ENCODE assay signal across 1 cellular context in genomic region chr4:165112258-165113156, GRCh38.
TF ChIP-seq lines count a peak whose summit lies in the region.

TMEM192 (minus strand) TSS chr4:165112860; CDS start chr4:165112773, 87 bp downstream.

TF ChIP-seq in HepG2, 621 proteins besides CTCF, POLR2A, EP300 and RAD21 (continued from another document and continues in another):
- TF ChIP-seq REPIN1 (CRISPR knock-in tag; IDR thresholded peaks at IDR 0.05; ENCODE audit: borderline replicate concordance, low read depth) = peak; percentile 45; the same call in 1 of the 2 replicates
- peak; percentile 67; the same call in 1 of the 2 replicates for TF ChIP-seq NR0B2 (CRISPR knock-in tag; IDR thresholded peaks at IDR 0.05)
- TF ChIP-seq SALL2 (CRISPR knock-in tag; IDR thresholded peaks at IDR 0.05) = peak; percentile 54; the same call in 1 of the 2 replicates
- peak; percentile 86; the same call in 1 of the 2 replicates for TF ChIP-seq DMAP1 (CRISPR knock-in tag; IDR thresholded peaks at IDR 0.05)
- TF ChIP-seq ZNF775 (CRISPR knock-in tag; IDR thresholded peaks at IDR 0.05; ENCODE audit: borderline replicate concordance) = no peak
- peak; percentile 85 for TF ChIP-seq ARNTL (CRISPR knock-in tag; IDR thresholded peaks at IDR 0.05)
- peak; percentile 88 for TF ChIP-seq ZNF784 (CRISPR knock-in tag; IDR thresholded peaks at IDR 0.05; ENCODE audit: borderline replicate concordance)
- peak; percentile 51; the same call in 1 of the 2 replicates for TF ChIP-seq ZSCAN20 (CRISPR knock-in tag; IDR thresholded peaks at IDR 0.05; ENCODE audit: borderline replicate concordance)
- TF ChIP-seq PITX1 (CRISPR knock-in tag; IDR thresholded peaks at IDR 0.05) = no peak
- no peak; the same call in 1 of the 2 replicates for TF ChIP-seq RXRB (CRISPR knock-in tag; IDR thresholded peaks at IDR 0.05; ENCODE audit: borderline replicate concordance)
- 0 out of 2 replicates have a peak, but pooled peaks have one; percentile 43 for TF ChIP-seq DNMT3B (CRISPR knock-in tag; conservative IDR thresholded peaks at IDR 0.05)
- no peak for TF ChIP-seq ZNF180 (CRISPR knock-in tag; IDR thresholded peaks at IDR 0.05; ENCODE audit: borderline replicate concordance, low read depth)
- no peak for TF ChIP-seq EZH2 (conservative IDR thresholded peaks at IDR 0.05; ENCODE audit: low read depth, low read length)
- peak; percentile 70 for TF ChIP-seq MED8 (CRISPR knock-in tag; IDR thresholded peaks at IDR 0.05; ENCODE audit: insufficient replicate concordance)
- no peak for TF ChIP-seq ZNF496 (CRISPR knock-in tag; IDR thresholded peaks at IDR 0.05; ENCODE audit: insufficient replicate concordance)
- no peak for TF ChIP-seq SETDB1 (CRISPR knock-in tag; IDR thresholded peaks at IDR 0.05; ENCODE audit: borderline replicate concordance)
- 0 out of 2 replicates have a peak, but pooled peaks have one; percentile 14 for TF ChIP-seq ZBTB43 (CRISPR knock-in tag; conservative IDR thresholded peaks at IDR 0.05)
- TF ChIP-seq AKAP8 (CRISPR knock-in tag; IDR thresholded peaks at IDR 0.05) = 0 out of 2 replicates have a peak, but pooled peaks have one; percentile 57
- TF ChIP-seq HDAC2 (CRISPR knock-in tag; IDR thresholded peaks at IDR 0.05) = peak; percentile 28; the same call in 1 of the 2 replicates
- peak; percentile 7; the same call in 1 of the 2 replicates for TF ChIP-seq TOPORS (CRISPR knock-in tag; IDR thresholded peaks at IDR 0.05)
- no peak for TF ChIP-seq SMAD1 (CRISPR knock-in tag; IDR thresholded peaks at IDR 0.05; ENCODE audit: borderline replicate concordance, low read depth)
- TF ChIP-seq ZNF232 (CRISPR knock-in tag; IDR thresholded peaks at IDR 0.05; ENCODE audit: borderline replicate concordance) = peak; percentile 74
- peak; percentile 24; the same call in 1 of the 2 replicates for TF ChIP-seq ELF4 (CRISPR knock-in tag; IDR thresholded peaks at IDR 0.05; ENCODE audit: borderline replicate concordance)
- no peak for TF ChIP-seq ZNF569 (CRISPR knock-in tag; IDR thresholded peaks at IDR 0.05; ENCODE audit: borderline replicate concordance)
- peak; percentile 75; the same call in 1 of the 2 replicates for TF ChIP-seq PRDM10 (CRISPR knock-in tag; IDR thresholded peaks at IDR 0.05; ENCODE audit: low read depth)
- peak; percentile 31 for TF ChIP-seq AGO1 (IDR thresholded peaks at IDR 0.05; ENCODE audit: low read depth, low read length, poor library complexity, severe bottlenecking)
- peak; percentile 30; the same call in 1 of the 2 replicates for TF ChIP-seq ISL2 (CRISPR knock-in tag; IDR thresholded peaks at IDR 0.05)
- TF ChIP-seq ZNF484 (CRISPR knock-in tag; IDR thresholded peaks at IDR 0.05; ENCODE audit: borderline replicate concordance, low read depth) = no peak
- TF ChIP-seq MAF1 (CRISPR knock-in tag; IDR thresholded peaks at IDR 0.05; ENCODE audit: borderline replicate concordance) = no peak
- TF ChIP-seq ZNF441 (CRISPR knock-in tag; IDR thresholded peaks at IDR 0.05; ENCODE audit: borderline replicate concordance) = peak; percentile 48; the same call in 1 of the 2 replicates
- TF ChIP-seq ZEB1 (IDR thresholded peaks at IDR 0.05; ENCODE audit: insufficient replicate concordance, low read depth) = no peak
- TF ChIP-seq RAD51 (IDR thresholded peaks at IDR 0.05; ENCODE audit: borderline replicate concordance) = peak; percentile 48
- TF ChIP-seq MTF2 (CRISPR knock-in tag; IDR thresholded peaks at IDR 0.05; ENCODE audit: borderline replicate concordance) = peak; percentile 69; the same call in 1 of the 2 replicates
- TF ChIP-seq THAP9 (CRISPR knock-in tag; IDR thresholded peaks at IDR 0.05; ENCODE audit: borderline replicate concordance) = peak; percentile 33; the same call in 1 of the 2 replicates
- no peak for TF ChIP-seq MEF2D (CRISPR knock-in tag; IDR thresholded peaks at IDR 0.05)
- TF ChIP-seq THAP11 (CRISPR knock-in tag; IDR thresholded peaks at IDR 0.05) = peak; percentile 46; the same call in 1 of the 2 replicates
- TF ChIP-seq ZC3H4 (CRISPR knock-in tag; IDR thresholded peaks at IDR 0.05; ENCODE audit: borderline replicate concordance) = no peak
- TF ChIP-seq MAX (IDR thresholded peaks at IDR 0.05) = peak; percentile 94
- 0 out of 2 replicates have a peak, but pooled peaks have one; percentile 60 for TF ChIP-seq ZNF552 (CRISPR knock-in tag; IDR thresholded peaks at IDR 0.05; ENCODE audit: borderline replicate concordance)
- TF ChIP-seq KIAA2018 (CRISPR knock-in tag; IDR thresholded peaks at IDR 0.05; ENCODE audit: borderline replicate concordance) = peak; percentile 87; the same call in 1 of the 2 replicates
- TF ChIP-seq ZNF350 (CRISPR knock-in tag; IDR thresholded peaks at IDR 0.05; ENCODE audit: borderline replicate concordance, low read depth) = peak; percentile 49; the same call in 1 of the 2 replicates
- peak; percentile 55; the same call in 1 of the 2 replicates for TF ChIP-seq ZBTB42 (CRISPR knock-in tag; IDR thresholded peaks at IDR 0.05)
- peak; percentile 7; the same call in 1 of the 2 replicates for TF ChIP-seq TFAP4 (IDR thresholded peaks at IDR 0.05; ENCODE audit: borderline replicate concordance, low read depth)
- TF ChIP-seq KMT2A (CRISPR knock-in tag; IDR thresholded peaks at IDR 0.05) = peak; percentile 58
